In genomic region chr2:2641541-2642410, GRCh38 we compare ENCODE assay signal across 2 cellular contexts.
TF ChIP-seq lines count a peak whose summit lies in the region.

No MANE protein-coding gene starts in this region.

TF ChIP-seq in SK-N-SH, 30 proteins besides CTCF, POLR2A, EP300 and RAD21 (continued from another document):
- TF ChIP-seq, protein P1, sequence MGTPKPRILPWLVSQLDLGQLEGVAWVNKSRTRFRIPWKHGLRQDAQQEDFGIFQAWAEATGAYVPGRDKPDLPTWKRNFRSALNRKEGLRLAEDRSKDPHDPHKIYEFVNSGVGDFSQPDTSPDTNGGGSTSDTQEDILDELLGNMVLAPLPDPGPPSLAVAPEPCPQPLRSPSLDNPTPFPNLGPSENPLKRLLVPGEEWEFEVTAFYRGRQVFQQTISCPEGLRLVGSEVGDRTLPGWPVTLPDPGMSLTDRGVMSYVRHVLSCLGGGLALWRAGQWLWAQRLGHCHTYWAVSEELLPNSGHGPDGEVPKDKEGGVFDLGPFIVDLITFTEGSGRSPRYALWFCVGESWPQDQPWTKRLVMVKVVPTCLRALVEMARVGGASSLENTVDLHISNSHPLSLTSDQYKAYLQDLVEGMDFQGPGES (IDR thresholded peaks at IDR 0.05; ENCODE audit: low read depth, low read length), result no peak
- TF ChIP-seq POLR2AphosphoS5 (IDR thresholded peaks at IDR 0.05; ENCODE audit: low read depth, low read length) (no peak), SMC3 (IDR thresholded peaks at IDR 0.05; ENCODE audit: low read depth, low read length) (no peak), MEF2A (IDR thresholded peaks at IDR 0.05; ENCODE audit: borderline replicate concordance, low read depth) (no peak)

TF ChIP-seq in SK-N-SH treated with all-trans-retinoic acid at 6 μM for 48 hours, 23 proteins besides CTCF, POLR2A, EP300 and RAD21 (continued from another document):
- TF ChIP-seq, protein P2, sequence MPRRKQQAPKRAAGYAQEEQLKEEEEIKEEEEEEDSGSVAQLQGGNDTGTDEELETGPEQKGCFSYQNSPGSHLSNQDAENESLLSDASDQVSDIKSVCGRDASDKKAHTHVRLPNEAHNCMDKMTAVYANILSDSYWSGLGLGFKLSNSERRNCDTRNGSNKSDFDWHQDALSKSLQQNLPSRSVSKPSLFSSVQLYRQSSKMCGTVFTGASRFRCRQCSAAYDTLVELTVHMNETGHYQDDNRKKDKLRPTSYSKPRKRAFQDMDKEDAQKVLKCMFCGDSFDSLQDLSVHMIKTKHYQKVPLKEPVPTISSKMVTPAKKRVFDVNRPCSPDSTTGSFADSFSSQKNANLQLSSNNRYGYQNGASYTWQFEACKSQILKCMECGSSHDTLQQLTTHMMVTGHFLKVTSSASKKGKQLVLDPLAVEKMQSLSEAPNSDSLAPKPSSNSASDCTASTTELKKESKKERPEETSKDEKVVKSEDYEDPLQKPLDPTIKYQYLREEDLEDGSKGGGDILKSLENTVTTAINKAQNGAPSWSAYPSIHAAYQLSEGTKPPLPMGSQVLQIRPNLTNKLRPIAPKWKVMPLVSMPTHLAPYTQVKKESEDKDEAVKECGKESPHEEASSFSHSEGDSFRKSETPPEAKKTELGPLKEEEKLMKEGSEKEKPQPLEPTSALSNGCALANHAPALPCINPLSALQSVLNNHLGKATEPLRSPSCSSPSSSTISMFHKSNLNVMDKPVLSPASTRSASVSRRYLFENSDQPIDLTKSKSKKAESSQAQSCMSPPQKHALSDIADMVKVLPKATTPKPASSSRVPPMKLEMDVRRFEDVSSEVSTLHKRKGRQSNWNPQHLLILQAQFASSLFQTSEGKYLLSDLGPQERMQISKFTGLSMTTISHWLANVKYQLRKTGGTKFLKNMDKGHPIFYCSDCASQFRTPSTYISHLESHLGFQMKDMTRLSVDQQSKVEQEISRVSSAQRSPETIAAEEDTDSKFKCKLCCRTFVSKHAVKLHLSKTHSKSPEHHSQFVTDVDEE (CRISPR knock-in tag; IDR thresholded peaks at IDR 0.05), result no peak
- TF ChIP-seq GLIS3 (CRISPR knock-in tag; IDR thresholded peaks at IDR 0.05) (no peak), BACH2 (CRISPR knock-in tag; IDR thresholded peaks at IDR 0.05; ENCODE audit: borderline replicate concordance) (no peak), ESRRG (CRISPR knock-in tag; IDR thresholded peaks at IDR 0.05) (no peak), TOX (CRISPR knock-in tag; IDR thresholded peaks at IDR 0.05; ENCODE audit: borderline replicate concordance) (no peak)
- TF ChIP-seq, protein P3, sequence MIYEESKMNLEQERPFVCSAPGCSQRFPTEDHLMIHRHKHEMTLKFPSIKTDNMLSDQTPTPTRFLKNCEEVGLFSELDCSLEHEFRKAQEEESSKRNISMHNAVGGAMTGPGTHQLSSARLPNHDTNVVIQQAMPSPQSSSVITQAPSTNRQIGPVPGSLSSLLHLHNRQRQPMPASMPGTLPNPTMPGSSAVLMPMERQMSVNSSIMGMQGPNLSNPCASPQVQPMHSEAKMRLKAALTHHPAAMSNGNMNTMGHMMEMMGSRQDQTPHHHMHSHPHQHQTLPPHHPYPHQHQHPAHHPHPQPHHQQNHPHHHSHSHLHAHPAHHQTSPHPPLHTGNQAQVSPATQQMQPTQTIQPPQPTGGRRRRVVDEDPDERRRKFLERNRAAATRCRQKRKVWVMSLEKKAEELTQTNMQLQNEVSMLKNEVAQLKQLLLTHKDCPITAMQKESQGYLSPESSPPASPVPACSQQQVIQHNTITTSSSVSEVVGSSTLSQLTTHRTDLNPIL (CRISPR knock-in tag; IDR thresholded peaks at IDR 0.05; ENCODE audit: low read depth), result no peak
- TF ChIP-seq, protein P4, sequence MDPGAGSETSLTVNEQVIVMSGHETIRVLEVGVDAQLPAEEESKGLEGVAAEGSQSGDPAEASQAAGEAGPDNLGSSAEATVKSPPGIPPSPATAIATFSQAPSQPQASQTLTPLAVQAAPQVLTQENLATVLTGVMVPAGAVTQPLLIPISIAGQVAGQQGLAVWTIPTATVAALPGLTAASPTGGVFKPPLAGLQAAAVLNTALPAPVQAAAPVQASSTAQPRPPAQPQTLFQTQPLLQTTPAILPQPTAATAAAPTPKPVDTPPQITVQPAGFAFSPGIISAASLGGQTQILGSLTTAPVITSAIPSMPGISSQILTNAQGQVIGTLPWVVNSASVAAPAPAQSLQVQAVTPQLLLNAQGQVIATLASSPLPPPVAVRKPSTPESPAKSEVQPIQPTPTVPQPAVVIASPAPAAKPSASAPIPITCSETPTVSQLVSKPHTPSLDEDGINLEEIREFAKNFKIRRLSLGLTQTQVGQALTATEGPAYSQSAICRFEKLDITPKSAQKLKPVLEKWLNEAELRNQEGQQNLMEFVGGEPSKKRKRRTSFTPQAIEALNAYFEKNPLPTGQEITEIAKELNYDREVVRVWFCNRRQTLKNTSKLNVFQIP (CRISPR knock-in tag; IDR thresholded peaks at IDR 0.05; ENCODE audit: borderline replicate concordance, low read depth), result no peak
